In the genomic region with DNA sequence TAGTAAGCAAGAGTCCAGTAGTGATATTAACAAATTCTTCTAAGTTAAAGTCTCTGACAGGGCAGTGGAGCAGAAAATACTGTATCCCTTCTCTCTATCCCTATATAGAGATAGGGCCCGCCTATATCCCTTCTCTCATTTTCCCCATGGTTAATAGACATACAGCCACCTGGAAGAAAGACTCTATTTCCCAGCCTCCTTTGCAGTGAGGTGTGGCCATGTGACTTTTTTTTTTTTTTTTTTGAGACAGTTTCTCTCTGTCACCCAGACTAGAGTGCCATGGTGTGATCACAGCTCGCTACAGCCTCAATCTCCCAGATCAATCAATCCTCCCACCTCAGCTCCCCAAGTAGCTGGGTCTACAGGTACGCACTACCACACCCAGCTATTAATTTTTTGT, we compare ENCODE assay signal across 1 cellular context.
TF ChIP-seq lines count a peak whose summit lies in the region.

No MANE protein-coding gene starts in this region.

TF ChIP-seq in WTC11, 78 proteins besides CTCF, POLR2A, EP300 and RAD21 (continued from another document):
- TF ChIP-seq, protein P1, sequence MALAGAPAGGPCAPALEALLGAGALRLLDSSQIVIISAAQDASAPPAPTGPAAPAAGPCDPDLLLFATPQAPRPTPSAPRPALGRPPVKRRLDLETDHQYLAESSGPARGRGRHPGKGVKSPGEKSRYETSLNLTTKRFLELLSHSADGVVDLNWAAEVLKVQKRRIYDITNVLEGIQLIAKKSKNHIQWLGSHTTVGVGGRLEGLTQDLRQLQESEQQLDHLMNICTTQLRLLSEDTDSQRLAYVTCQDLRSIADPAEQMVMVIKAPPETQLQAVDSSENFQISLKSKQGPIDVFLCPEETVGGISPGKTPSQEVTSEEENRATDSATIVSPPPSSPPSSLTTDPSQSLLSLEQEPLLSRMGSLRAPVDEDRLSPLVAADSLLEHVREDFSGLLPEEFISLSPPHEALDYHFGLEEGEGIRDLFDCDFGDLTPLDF (CRISPR knock-in tag; IDR thresholded peaks at IDR 0.05) = no peak
- TF ChIP-seq SP1 (CRISPR knock-in tag; conservative IDR thresholded peaks at IDR 0.05) = no peak
- TF ChIP-seq, protein P2, sequence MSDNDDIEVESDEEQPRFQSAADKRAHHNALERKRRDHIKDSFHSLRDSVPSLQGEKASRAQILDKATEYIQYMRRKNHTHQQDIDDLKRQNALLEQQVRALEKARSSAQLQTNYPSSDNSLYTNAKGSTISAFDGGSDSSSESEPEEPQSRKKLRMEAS (CRISPR knock-in tag; IDR thresholded peaks at IDR 0.05) = no peak
- no peak for TF ChIP-seq PRRX2 (CRISPR knock-in tag; IDR thresholded peaks at IDR 0.05)
TF ChIP-seq in WTC11: peak in this region for 2.
